In the genomic region with DNA sequence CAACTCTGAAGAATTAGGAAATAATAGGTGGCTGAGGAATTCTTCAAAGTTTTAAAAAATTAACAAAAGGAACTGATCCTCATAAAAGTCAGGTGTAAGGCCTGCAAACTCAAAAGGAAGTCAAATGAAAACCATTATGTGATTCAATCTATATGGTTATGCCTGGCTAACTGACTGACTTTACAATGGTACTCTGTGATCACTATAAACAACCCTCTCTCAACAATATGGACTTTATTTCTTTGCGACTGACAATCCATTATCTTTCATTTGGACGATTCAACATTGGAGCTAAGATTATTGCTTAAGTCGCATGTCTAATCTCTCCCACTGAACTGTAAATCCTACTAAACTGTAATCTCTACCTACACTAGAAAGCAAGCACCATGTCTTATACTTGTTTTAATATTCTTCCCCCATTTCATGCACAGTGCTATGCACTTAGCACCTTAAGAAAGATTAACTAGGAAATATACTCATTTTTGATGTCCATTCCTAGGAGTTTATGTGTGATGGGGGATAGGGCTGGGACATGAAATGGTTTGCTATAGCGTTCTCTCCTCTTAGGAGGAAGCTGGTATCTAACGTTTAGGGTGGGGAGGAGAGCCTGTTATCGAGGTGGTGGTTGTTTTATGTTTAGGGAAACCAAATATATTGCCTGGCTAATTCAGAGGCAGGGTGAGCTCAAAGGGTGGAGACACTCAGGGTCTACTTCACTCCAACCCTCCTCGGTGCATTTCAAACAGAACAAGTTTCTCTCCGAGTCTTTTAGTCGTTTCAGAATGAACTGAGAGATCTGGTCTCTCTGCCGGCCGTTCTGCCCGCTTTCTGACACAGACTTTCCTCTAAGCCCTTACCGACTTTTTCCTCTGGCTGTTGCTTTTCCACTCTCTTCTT, we compare ENCODE assay signal across 7 cellular contexts. TPM values are rescaled to one million over a fixed set of nuclear protein-coding genes. Genes with fewer than 3 reads are reported as not detected.
DNase-seq lines count a peak whose midpoint lies in the region; ATAC-seq, FAIRE-seq and TF ChIP-seq lines count a peak whose summit lies in the region.

No MANE protein-coding gene starts in this region.

- H3K4me1 ChIP-seq in left ventricle myocardium inferior, result peaks cover 55% of the 10 kb centered on the region

- TF ChIP-seq CTCF in left ventricle myocardium inferior (IDR thresholded peaks at IDR 0.05; ENCODE audit: borderline replicate concordance) (no peak), progenitor cell of endocrine pancreas (IDR thresholded peaks at IDR 0.05; ENCODE audit: unreplicated experiment) (no peak)

- no peaks in the 10 kb centered on the region for H3K9me3 ChIP-seq in left ventricle myocardium inferior (replicated peaks)

- no peaks in the 10 kb centered on the region for H3K27me3 ChIP-seq in left ventricle myocardium inferior (ENCODE audit: low read depth)

- H3K4me1 Mint-ChIP-seq in activated naive CD8-positive, alpha-beta T cell treated with anti-CD3 and anti-CD28 coated beads, Interleukin-2, amount 50 U/mL, for 24 hours, result peaks cover 62% of the 10 kb centered on the region
- peaks cover 21% of the 10 kb centered on the region for H3K4me1 Mint-ChIP-seq in progenitor cell of endocrine pancreas (ENCODE audit: low read depth)

- peaks cover 16% of the 10 kb centered on the region for H3K36me3 Mint-ChIP-seq in activated naive CD8-positive, alpha-beta T cell treated with anti-CD3 and anti-CD28 coated beads, Interleukin-2, amount 50 U/mL, for 24 hours (ENCODE audit: low read depth)
- peaks cover 4% of the 10 kb centered on the region for H3K36me3 Mint-ChIP-seq in progenitor cell of endocrine pancreas (ENCODE audit: insufficient read depth)

- peak; percentile 48 for FAIRE-seq in GM12892 (lab: Jason Lieb, UNC)

- H3K27me3 Mint-ChIP-seq in activated naive CD8-positive, alpha-beta T cell treated with anti-CD3 and anti-CD28 coated beads, Interleukin-2, amount 50 U/mL, for 24 hours, result no peaks in the 10 kb centered on the region
- H3K27me3 Mint-ChIP-seq in progenitor cell of endocrine pancreas, result no peaks in the 10 kb centered on the region

- DNase-seq in GM12892 (ENCODE audit: insufficient read length), result no peak
- peak; percentile 41 for DNase-seq in NCI-H526 treated with DMSO at 0.1 percent for 48 hours (lab: John Stamatoyannopoulos, UW)
- DNase-seq in activated naive CD8-positive, alpha-beta T cell treated with anti-CD3 and anti-CD28 coated beads, Interleukin-2, amount 50 U/mL, for 24 hours, result peak; percentile 30
- DNase-seq in left ventricle myocardium inferior, result no peak
- no peak for DNase-seq in progenitor cell of endocrine pancreas (ENCODE audit: low spot score, unreplicated experiment)

- intact Hi-C loops in left ventricle myocardium inferior (cut with micrococcal nuclease), result loop anchor here (10.0 kb wide), 1 partner anchor 49 kb away; a partner anchor contains a TSS

- ATAC-seq in activated naive CD8-positive, alpha-beta T cell treated with anti-CD3 and anti-CD28 coated beads, Interleukin-2, amount 50 U/mL, for 24 hours, result peak; percentile 34
- no peak for ATAC-seq in HG03565 (IDR thresholded peaks at IDR 0.05; ENCODE audit: unreplicated experiment)
- no peak for ATAC-seq in GM18909 (IDR thresholded peaks at IDR 0.05; ENCODE audit: poor library complexity, unreplicated experiment)

- H3K27ac Mint-ChIP-seq in activated naive CD8-positive, alpha-beta T cell treated with anti-CD3 and anti-CD28 coated beads, Interleukin-2, amount 50 U/mL, for 24 hours, result peak overlapping the region; percentile 98
- peak overlapping the region; percentile 94 for H3K27ac Mint-ChIP-seq in progenitor cell of endocrine pancreas

- no peaks in the 10 kb centered on the region for H3K9me3 Mint-ChIP-seq in activated naive CD8-positive, alpha-beta T cell treated with anti-CD3 and anti-CD28 coated beads, Interleukin-2, amount 50 U/mL, for 24 hours
- no peaks in the 10 kb centered on the region for H3K9me3 Mint-ChIP-seq in progenitor cell of endocrine pancreas (ENCODE audit: low read depth)

- H3K4me3 ChIP-seq in left ventricle myocardium inferior, result peak overlapping the region; percentile 99

- peaks cover 4% of the 10 kb centered on the region for H3K36me3 ChIP-seq in left ventricle myocardium inferior

- H3K27ac ChIP-seq in left ventricle myocardium inferior (replicated peaks), result peak overlapping the region; percentile 99

- peak overlapping the region; percentile 98 for H3K4me3 Mint-ChIP-seq in activated naive CD8-positive, alpha-beta T cell treated with anti-CD3 and anti-CD28 coated beads, Interleukin-2, amount 50 U/mL, for 24 hours
- H3K4me3 Mint-ChIP-seq in progenitor cell of endocrine pancreas (ENCODE audit: low read depth), result peak overlapping the region; percentile 99

- no peak for TF ChIP-seq POLR2A in GM12892 (IDR thresholded peaks at IDR 0.05; ENCODE audit: low read depth, low read length)

RNA-seq across cellular contexts. Expression of a gene that starts 1.3 kb away (rescaled TPM):
- polyA plus RNA-seq in GM12892 (2012; ENCODE audit: missing spikeins), result 13.9 TPM
- total RNA-seq in left ventricle myocardium inferior (25.5 TPM), progenitor cell of endocrine pancreas (46.9 and 47.2 TPM in 2 replicates)

RNA-seq across cellular contexts. Expression of a gene that starts 48.1 kb away (rescaled TPM):
- polyA plus RNA-seq in GM12892 (2012; ENCODE audit: missing spikeins), result 341 TPM
- total RNA-seq in left ventricle myocardium inferior, result 119 TPM
- total RNA-seq in progenitor cell of endocrine pancreas, result 427 and 442 TPM in 2 replicates

Comparison
In these comparisons a context has a peak if more than half of its experiments do, and no peak if none do; other contexts are left out.
1. DNase-seq: peak in NCI-H526 treated with DMSO at 0.1 percent for 48 hours (single experiment) and activated naive CD8-positive, alpha-beta T cell treated with anti-CD3 and anti-CD28 coated beads, Interleukin-2, amount 50 U/mL, for 24 hours (single experiment); none in GM12892 (single experiment), left ventricle myocardium inferior (single experiment) and progenitor cell of endocrine pancreas (single experiment).